ENCODE assay signal across 1 cellular context in the genomic region with DNA sequence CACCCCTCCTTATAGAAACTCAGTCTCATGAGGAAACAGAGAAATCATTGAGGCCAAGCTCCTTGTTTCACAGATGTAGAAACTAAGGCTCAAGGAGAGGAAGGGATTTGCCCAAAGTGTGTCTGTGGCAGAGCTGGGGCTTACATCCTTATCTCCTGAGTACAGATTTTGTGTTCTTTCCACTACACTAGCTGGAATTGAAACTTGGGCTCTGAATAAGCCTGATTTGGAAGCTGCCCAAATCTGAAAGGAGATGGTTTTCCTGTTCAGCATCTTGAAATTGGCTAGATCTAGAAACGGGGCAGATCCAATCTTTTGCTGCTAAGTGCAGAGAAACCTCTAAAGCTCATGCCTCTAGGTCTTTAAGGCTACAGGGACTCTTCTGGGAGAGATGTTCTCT.
TF ChIP-seq lines count a peak whose summit lies in the region.

No MANE protein-coding gene starts in this region.

TF ChIP-seq in HCT116, 20 proteins besides CTCF, POLR2A, EP300 and RAD21 (continued from another document):
- TF ChIP-seq, protein P1, sequence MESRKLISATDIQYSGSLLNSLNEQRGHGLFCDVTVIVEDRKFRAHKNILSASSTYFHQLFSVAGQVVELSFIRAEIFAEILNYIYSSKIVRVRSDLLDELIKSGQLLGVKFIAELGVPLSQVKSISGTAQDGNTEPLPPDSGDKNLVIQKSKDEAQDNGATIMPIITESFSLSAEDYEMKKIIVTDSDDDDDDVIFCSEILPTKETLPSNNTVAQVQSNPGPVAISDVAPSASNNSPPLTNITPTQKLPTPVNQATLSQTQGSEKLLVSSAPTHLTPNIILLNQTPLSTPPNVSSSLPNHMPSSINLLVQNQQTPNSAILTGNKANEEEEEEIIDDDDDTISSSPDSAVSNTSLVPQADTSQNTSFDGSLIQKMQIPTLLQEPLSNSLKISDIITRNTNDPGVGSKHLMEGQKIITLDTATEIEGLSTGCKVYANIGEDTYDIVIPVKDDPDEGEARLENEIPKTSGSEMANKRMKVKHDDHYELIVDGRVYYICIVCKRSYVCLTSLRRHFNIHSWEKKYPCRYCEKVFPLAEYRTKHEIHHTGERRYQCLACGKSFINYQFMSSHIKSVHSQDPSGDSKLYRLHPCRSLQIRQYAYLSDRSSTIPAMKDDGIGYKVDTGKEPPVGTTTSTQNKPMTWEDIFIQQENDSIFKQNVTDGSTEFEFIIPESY (IDR thresholded peaks at IDR 0.05; ENCODE audit: extremely low read depth, insufficient replicate concordance, low read length) = no peak
- no peak for TF ChIP-seq FOSL1 (IDR thresholded peaks at IDR 0.05; ENCODE audit: low read depth)
- TF ChIP-seq EZH2 (IDR thresholded peaks at IDR 0.05) = no peak
- no peak for TF ChIP-seq YY1 (IDR thresholded peaks at IDR 0.05; ENCODE audit: extremely low read depth, insufficient replicate concordance, low read depth, low read length)
- no peak for TF ChIP-seq ZNF274 (IDR thresholded peaks at IDR 0.05; ENCODE audit: low read depth, low read length)
- no peak for TF ChIP-seq ELF1 (IDR thresholded peaks at IDR 0.05; ENCODE audit: borderline replicate concordance, low read depth)
- no peak for TF ChIP-seq TCF7L2 (IDR thresholded peaks at IDR 0.05; ENCODE audit: borderline replicate concordance, extremely low read depth, insufficient read depth, insufficient read length)
TF ChIP-seq in HCT116: peak in this region for 0.
